Comparison of ENCODE assay signal across 8 cellular contexts in the genomic region with DNA sequence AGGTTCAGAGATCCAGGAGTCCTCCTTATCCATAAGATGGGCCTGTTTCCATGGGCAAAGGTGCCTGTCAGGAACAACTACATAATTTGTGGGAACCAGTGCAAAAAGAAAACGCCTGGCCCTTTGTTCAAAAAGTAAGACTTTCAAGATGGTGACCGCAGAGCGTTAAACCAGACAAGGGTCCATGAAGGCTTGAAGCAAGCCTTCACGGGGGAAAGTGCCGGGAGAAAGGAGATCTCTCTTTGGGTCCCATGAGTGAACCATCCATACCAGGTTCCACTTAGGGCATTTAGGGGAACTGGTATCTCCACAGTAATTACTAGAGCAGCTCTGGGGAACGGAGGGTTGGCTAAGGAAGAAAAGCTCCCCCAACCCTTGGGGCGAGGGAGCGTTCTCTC. TPM values are rescaled to one million over a fixed set of nuclear protein-coding genes. Genes with fewer than 3 reads are reported as not detected.
DNase-seq lines count a peak whose midpoint lies in the region; ATAC-seq, FAIRE-seq and TF ChIP-seq lines count a peak whose summit lies in the region.
"Had no signal": no experiment of that assay in that cellular context is flagged by ENCODE, and none has a peak within 500 bp of the region (broad histone marks: within the 10 kb centered on the region; RNA-seq: fewer than 3 reads in every experiment).

No MANE protein-coding gene starts in this region.

- no peak for FAIRE-seq in GM19239 (lab: Jason Lieb, UNC)
- FAIRE-seq: urothelium cell line had no signal

- WGBS in esophagus squamous epithelium, 2 donors = 55 to 63% methylated on average over 6 to 7 of the region's 8 CpGs
- WGBS in sigmoid colon, 2 donors = 63 to 66% methylated on average over 8 of the region's 8 CpGs

- peak overlapping the region in 1 of 4 donors; percentile 75 for H3K27ac ChIP-seq in Peyer's patch
- peak overlapping the region in 3 of 4 donors; percentile 85 to 93 (median 92) for H3K27ac ChIP-seq in esophagus squamous epithelium
- no peak overlapping the region for H3K27ac ChIP-seq in sigmoid colon

- intact Hi-C loops in esophagus squamous epithelium (cut with DNase I) (no loop called here), sigmoid colon (cut with DNase I) (no loop called here)

- H3K4me3 ChIP-seq in GM12865 (ENCODE audit: low read depth, low read length) (peak overlapping the region; percentile 84), Peyer's patch (peak overlapping the region; percentile 60 to 72 (median 66)), esophagus squamous epithelium (peak overlapping the region; percentile 73 to 96 (median 88)), sigmoid colon (peak overlapping the region in 3 of 4 donors; percentile 60 to 72 (median 66))

- TF ChIP-seq CTCF in GM12865 (IDR thresholded peaks at IDR 0.05; ENCODE audit: insufficient read depth, low read depth, low read length, missing control alignments) (no peak), Peyer's patch (IDR thresholded peaks at IDR 0.05) (no peak), esophagus squamous epithelium (IDR thresholded peaks at IDR 0.05) (no peak), sigmoid colon (IDR thresholded peaks at IDR 0.05) (no peak)

- TF ChIP-seq POLR2A in Peyer's patch (IDR thresholded peaks at IDR 0.05) (no peak), esophagus squamous epithelium (IDR thresholded peaks at IDR 0.05) (no peak), sigmoid colon (IDR thresholded peaks at IDR 0.05) (no peak)

- H3K4me1 ChIP-seq in Peyer's patch = peaks cover 0 to 25% (median 12%) of the 10 kb centered on the region in 4 donors
- peaks cover 33 to 98% (median 54%) of the 10 kb centered on the region in 3 donors for H3K4me1 ChIP-seq in esophagus squamous epithelium
- peaks cover 0 to 42% (median 22%) of the 10 kb centered on the region in 4 donors for H3K4me1 ChIP-seq in sigmoid colon

- H3K36me3 ChIP-seq in Peyer's patch (no peaks in the 10 kb centered on the region), esophagus squamous epithelium (no peaks in the 10 kb centered on the region), sigmoid colon (no peaks in the 10 kb centered on the region)

- peaks cover 0 to 14% of the 10 kb centered on the region in 2 donors for H3K27me3 ChIP-seq in Peyer's patch
- peaks cover 0 to 8% (median 0%) of the 10 kb centered on the region in 4 donors for H3K27me3 ChIP-seq in esophagus squamous epithelium
- H3K27me3 ChIP-seq in sigmoid colon = peaks cover 8 to 19% (median 10%) of the 10 kb centered on the region in 3 donors

- H3K9me3 ChIP-seq in Peyer's patch (no peaks in the 10 kb centered on the region), esophagus squamous epithelium (no peaks in the 10 kb centered on the region), sigmoid colon (no peaks in the 10 kb centered on the region)

- DNase-seq in GM12865 (ENCODE audit: low read depth) (no peak), Peyer's patch (peak in 1 of 3 donors; percentile 7), esophagus squamous epithelium (lab: John Stamatoyannopoulos, UW) (no peak), sigmoid colon (no peak), GM19239 (ENCODE audit: insufficient read length, low spot score) (no peak)

- TF ChIP-seq EP300 in sigmoid colon (IDR thresholded peaks at IDR 0.05) = no peak

- ATAC-seq in GM21825 (IDR thresholded peaks at IDR 0.05; ENCODE audit: unreplicated experiment) (no peak), GM19463 (IDR thresholded peaks at IDR 0.05; ENCODE audit: unreplicated experiment) (no peak)

RNA-seq across cellular contexts. Expression of a gene that starts 0.9 kb away (rescaled TPM):
- total RNA-seq in Peyer's patch (10 to 100 TPM in 2 of 4 donors, 1 to 10 TPM in 2; 7.4 to 35.5 (median 10.0) TPM), esophagus squamous epithelium (10 to 100 TPM; 29.2 to 85.3 (median 35.1) TPM), sigmoid colon (1 to 10 TPM; 3.6 to 6.9 (median 4.8) TPM)
- 10 to 100 TPM in 1 of 3 donors, 1 to 10 TPM in 2; 2.5 to 25.9 (median 4.2) TPM for polyA plus RNA-seq in sigmoid colon

RNA-seq across cellular contexts. Expression of a gene that starts 36.1 kb away (rescaled TPM):
- total RNA-seq in Peyer's patch (10 to 100 TPM in 3 of 4 donors, 1 to 10 TPM in 1; 5.6 to 31.4 (median 17.5) TPM), esophagus squamous epithelium (10 to 100 TPM; 12.6 to 23.7 (median 18.1) TPM), sigmoid colon (1 to 10 TPM; 1.6 to 3.2 (median 2.7) TPM)
- polyA plus RNA-seq in sigmoid colon = 10 to 100 TPM in 1 of 3 donors, 1 to 10 TPM in 2; 7.2 to 23.2 (median 9.9) TPM

Comparison
In these comparisons a context has a peak if more than half of its experiments do, and no peak if none do; other contexts are left out.
1. H3K27ac ChIP-seq: peak in esophagus squamous epithelium (3 of 4); none in sigmoid colon (0 of 4).
2. Peak in every context shown above with its lines, with median percentiles within 50 percentile points of each other: H3K4me3 ChIP-seq.